16 cellular contexts compared by ENCODE assay signal in genomic region chr12:123934829-123935228, GRCh38. TPM values are rescaled to one million over a fixed set of nuclear protein-coding genes. Genes with fewer than 3 reads are reported as not detected.
A peak's percentile ranks its signal among the peaks of the same experiment; 100 is the strongest.
DNase-seq lines count a peak whose midpoint lies in the region; ATAC-seq and TF ChIP-seq lines count a peak whose summit lies in the region.
"Had no signal": no experiment of that assay in that cellular context is flagged by ENCODE, and none has a peak within 500 bp of the region (broad histone marks: within the 10 kb centered on the region; RNA-seq: fewer than 3 reads in every experiment).

No MANE protein-coding gene starts in this region.

- H3K9ac ChIP-seq in GM23248 (no peak overlapping the region), fibroblast of lung (ENCODE audit: insufficient read depth, low read length) (no peak overlapping the region)

- peak; percentile 64 for DNase-seq in GM23248
- peak; percentile 37 for DNase-seq in OCI-M1 (lab: John Stamatoyannopoulos, UW)
- peak; percentile 33 to 63 for DNase-seq in fibroblast of lung (ENCODE audit: low read depth in 2 of 2)
- no peak for DNase-seq in stimulated activated effector memory CD8-positive, alpha-beta T cell treated with anti-CD3 and anti-CD28 coated beads, Interleukin-12 subunit alpha, Interleukin-12 subunit beta, amount 100 ng/mL, for 72 hours (ENCODE audit: low spot score in 2 of 2)
- no peak for DNase-seq in SKM-1 (lab: John Stamatoyannopoulos, UW; ENCODE audit: unreplicated experiment)
- DNase-seq in HT-29 (ENCODE audit: low spot score) = no peak
- no peak for DNase-seq in activated CD8-positive, alpha-beta memory T cell treated with anti-CD3 and anti-CD28 coated beads for 24 hours
- DNase-seq: activated gamma-delta T cell treated with Interleukin-2 at 50 U/mL for 16 hours; CD4-positive, CD25-positive, alpha-beta regulatory T cell; DMS79 treated with DMSO at 0.1 percent for 48 hours; GOT3; right cardiac atrium; Right ventricle myocardium superior; testis had no signal

- TF ChIP-seq CTCF in fibroblast of lung (conservative IDR thresholded peaks at IDR 0.05 in 1 of 2, IDR thresholded peaks at IDR 0.05 in 1 of 2; ENCODE audit: low read depth in 1 of 2, low read length in 2 of 2) = no peak

- no peaks in the 10 kb centered on the region for H3K9me3 Mint-ChIP-seq in stimulated activated effector memory CD8-positive, alpha-beta T cell treated with anti-CD3 and anti-CD28 coated beads, Interleukin-12 subunit alpha, Interleukin-12 subunit beta, amount 100 ng/mL, for 72 hours

- no peak overlapping the region for H3K27ac Mint-ChIP-seq in stimulated activated effector memory CD8-positive, alpha-beta T cell treated with anti-CD3 and anti-CD28 coated beads, Interleukin-12 subunit alpha, Interleukin-12 subunit beta, amount 100 ng/mL, for 72 hours

- H3K4me1 Mint-ChIP-seq in stimulated activated effector memory CD8-positive, alpha-beta T cell treated with anti-CD3 and anti-CD28 coated beads, Interleukin-12 subunit alpha, Interleukin-12 subunit beta, amount 100 ng/mL, for 72 hours = peaks cover 46% of the 10 kb centered on the region

- H3K79me2 ChIP-seq in GM23248 (ENCODE audit: insufficient read depth) (no peaks in the 10 kb centered on the region), fibroblast of lung (ENCODE audit: control insufficient read depth, insufficient read depth, low read length) (no peaks in the 10 kb centered on the region)

- 80% methylated on average over 9 of the region's 9 CpGs for WGBS in GM23248 (ENCODE audit: low coverage in 1 of 2, low lambda C conversion rate in 2 of 2, missing lambda C conversion rate in 2 of 2), 2 experiments

- in situ Hi-C loops in GM23248 (cut with MboI) = no loop called here

- H3F3A ChIP-seq in GM23248 (ENCODE audit: insufficient read depth) = no peaks in the 10 kb centered on the region

- no peaks in the 10 kb centered on the region for H3K27me3 ChIP-seq in GM23248 (replicated peaks; ENCODE audit: insufficient read depth)
- no peaks in the 10 kb centered on the region for H3K27me3 ChIP-seq in fibroblast of lung (ENCODE audit: control insufficient read depth, insufficient read depth, low read length)
- H3K27me3 ChIP-seq: dorsolateral prefrontal cortex, testis had no signal

- no peaks in the 10 kb centered on the region for H3K4me1 ChIP-seq in GM23248 (ENCODE audit: insufficient read depth)
- no peaks in the 10 kb centered on the region for H3K4me1 ChIP-seq in fibroblast of lung (ENCODE audit: control insufficient read depth, extremely low read depth, insufficient read depth, low read length)
- H3K4me1 ChIP-seq: testis had no signal

- H2AFZ ChIP-seq in GM23248 = no peak overlapping the region
- no peak overlapping the region for H2AFZ ChIP-seq in fibroblast of lung (ENCODE audit: low read length)

- peak; percentile 39 for ATAC-seq in stimulated activated effector memory CD8-positive, alpha-beta T cell treated with anti-CD3 and anti-CD28 coated beads, Interleukin-12 subunit alpha, Interleukin-12 subunit beta, amount 100 ng/mL, for 72 hours
- ATAC-seq: right cardiac atrium had no signal

- H3K4me2 ChIP-seq in GM23248 (ENCODE audit: unreplicated experiment) = no peak overlapping the region
- no peak overlapping the region for H3K4me2 ChIP-seq in fibroblast of lung (ENCODE audit: extremely low read depth, insufficient read depth, low read length)

- H3K9me3 ChIP-seq in GM23248 (ENCODE audit: low read depth) (no peaks in the 10 kb centered on the region), fibroblast of lung (ENCODE audit: control insufficient read depth, insufficient read depth, low read depth, low read length) (no peaks in the 10 kb centered on the region)
- H3K9me3 ChIP-seq: testis had no signal

- no peaks in the 10 kb centered on the region for H3K36me3 Mint-ChIP-seq in stimulated activated effector memory CD8-positive, alpha-beta T cell treated with anti-CD3 and anti-CD28 coated beads, Interleukin-12 subunit alpha, Interleukin-12 subunit beta, amount 100 ng/mL, for 72 hours

- no peaks in the 10 kb centered on the region for H4K20me1 ChIP-seq in GM23248 (ENCODE audit: insufficient read depth)
- no peaks in the 10 kb centered on the region for H4K20me1 ChIP-seq in fibroblast of lung (ENCODE audit: control insufficient read depth, extremely low read depth, insufficient read depth, low read length)

- no peaks in the 10 kb centered on the region for H3K9me2 ChIP-seq in GM23248 (ENCODE audit: insufficient read depth)

- no peak overlapping the region for H3K4me3 Mint-ChIP-seq in stimulated activated effector memory CD8-positive, alpha-beta T cell treated with anti-CD3 and anti-CD28 coated beads, Interleukin-12 subunit alpha, Interleukin-12 subunit beta, amount 100 ng/mL, for 72 hours
- H3K4me3 Mint-ChIP-seq: CD4-positive, CD25-positive, alpha-beta regulatory T cell had no signal

- H3K36me3 ChIP-seq in GM23248 (ENCODE audit: low read depth) (peaks cover 4% of the 10 kb centered on the region; the same call in 1 of the 2 replicates), fibroblast of lung (ENCODE audit: control insufficient read depth, insufficient read depth, low read length) (peaks cover 2% of the 10 kb centered on the region)

- H3K27ac ChIP-seq in GM23248 (no peak overlapping the region), fibroblast of lung (ENCODE audit: insufficient read depth, low read length) (no peak overlapping the region)
- H3K27ac ChIP-seq: testis had no signal

- no peak overlapping the region for H3K4me3 ChIP-seq in GM23248
- H3K4me3 ChIP-seq in fibroblast of lung (replicated peaks in 1 of 4; ENCODE audit: control extremely low read depth in 1 of 4, insufficient read depth in 1 of 4, low read depth in 3 of 4, low read length in 4 of 4) = no peak overlapping the region
- H3K4me3 ChIP-seq: dorsolateral prefrontal cortex, lung, testis had no signal

RNA-seq across cellular contexts. Expression of gene CCDC92, which starts 37.8 kb away (rescaled TPM):
- 13.2 and 20.3 TPM in 2 replicates for total RNA-seq in GM23248 (2014; rRNA removed; shearing (Covaris generic))
- polyA plus RNA-seq in GM23248 (2016; fragmentation: Nextera tagmentation; extraction: Ambion mirVana) = 49.5 and 54.7 TPM in 2 replicates
- total RNA-seq in fibroblast of lung = 7.7 and 13.2 TPM in 2 replicates
- 42.3 and 48.6 TPM in 2 replicates for polyA plus RNA-seq in fibroblast of lung
- 49.6 and 50.9 TPM in 2 replicates for polyA plus RNA-seq in fibroblast of lung (2012)
- polyA minus RNA-seq in fibroblast of lung (ENCODE audit: low replicate concordance) = 40.8 and 46.5 TPM in 2 replicates
- total RNA-seq in HT-29 (2014; rRNA removed; shearing (Covaris generic)) = 5.5 and 6.8 TPM in 2 replicates

RNA-seq across cellular contexts. Expression of gene ZNF664, which starts 38.2 kb away (rescaled TPM):
- 29.1 and 36.3 TPM in 2 replicates for total RNA-seq in GM23248 (2014; rRNA removed; shearing (Covaris generic))
- polyA plus RNA-seq in GM23248 (2016; fragmentation: Nextera tagmentation; extraction: Ambion mirVana) (10.7 and 11.3 TPM in 2 replicates), fibroblast of lung (44.1 and 55.1 TPM in 2 replicates)
- 43.9 and 46.0 TPM in 2 replicates for total RNA-seq in fibroblast of lung
- polyA plus RNA-seq in fibroblast of lung (2012) = 35.4 and 43.0 TPM in 2 replicates
- polyA minus RNA-seq in fibroblast of lung (ENCODE audit: low replicate concordance) = 12.0 and 39.3 TPM in 2 replicates
- total RNA-seq in HT-29 (2014; rRNA removed; shearing (Covaris generic)) = 86.7 and 103 TPM in 2 replicates

Comparison
In these comparisons a context has a peak if more than half of its experiments do, and no peak if none do; other contexts are left out.
1. DNase-seq: peak in GM23248 (single experiment), OCI-M1 (single experiment) and fibroblast of lung (2 of 2); none in stimulated activated effector memory CD8-positive, alpha-beta T cell treated with anti-CD3 and anti-CD28 coated beads, Interleukin-12 subunit alpha, Interleukin-12 subunit beta, amount 100 ng/mL, for 72 hours (0 of 2), SKM-1 (single experiment), HT-29 (single experiment) and activated CD8-positive, alpha-beta memory T cell treated with anti-CD3 and anti-CD28 coated beads for 24 hours (single experiment).